Comparison of ENCODE assay signal across 8 cellular contexts in genomic region chr9:62803099-62803498, GRCh38.
DNase-seq lines count a peak whose midpoint lies in the region; ATAC-seq and TF ChIP-seq lines count a peak whose summit lies in the region.
"Not testable (repeated sequence)": the region's sequence is repeated elsewhere in the genome, so short reads cannot be mapped to it uniquely, and the experiment has no call there.

No MANE protein-coding gene starts in this region.

- H3K27ac ChIP-seq in CD4-positive, CD25-positive, alpha-beta regulatory T cell (ENCODE audit: insufficient read depth, low read length, poor library complexity, severe bottlenecking); PC-9: not testable (repeated sequence)

- peaks cover 66% of the 10 kb centered on the region for H3K27me3 Mint-ChIP-seq in CD4-positive, CD25-positive, alpha-beta regulatory T cell
- H3K27me3 Mint-ChIP-seq in activated CD4-positive, alpha-beta memory T cell treated with anti-CD3 and anti-CD28 coated beads, Interleukin-2, amount 10 ng/mL, durations not matched to agents 7 days and 5 days, result peaks cover 58% of the 10 kb centered on the region
- peaks cover 83% of the 10 kb centered on the region for H3K27me3 Mint-ChIP-seq in brain
- H3K27me3 Mint-ChIP-seq in glutamatergic neuron (ENCODE audit: unreplicated experiment), result peaks cover 38% of the 10 kb centered on the region
- H3K27me3 Mint-ChIP-seq in natural killer cell (ENCODE audit: low read depth in 2 of 2), result peaks cover 45 to 57% of the 10 kb centered on the region in 2 donors

- H3K4me1 Mint-ChIP-seq in CD4-positive, CD25-positive, alpha-beta regulatory T cell, result peaks cover 8 to 39% (median 28%) of the 10 kb centered on the region in 4 donors
- H3K4me1 Mint-ChIP-seq in activated CD4-positive, alpha-beta memory T cell treated with anti-CD3 and anti-CD28 coated beads, Interleukin-2, amount 10 ng/mL, durations not matched to agents 7 days and 5 days, result peaks cover 36% of the 10 kb centered on the region
- peaks cover 27% of the 10 kb centered on the region for H3K4me1 Mint-ChIP-seq in brain
- H3K4me1 Mint-ChIP-seq in glutamatergic neuron (ENCODE audit: low read depth, unreplicated experiment), result not testable (repeated sequence)
- H3K4me1 Mint-ChIP-seq in natural killer cell, result peaks cover 32 to 38% of the 10 kb centered on the region in 2 donors

- H3K9me3 ChIP-seq in CD4-positive, CD25-positive, alpha-beta regulatory T cell (ENCODE audit: control insufficient read depth in 2 of 2, low read length in 2 of 2); HAP-1; PC-9 (ENCODE audit: insufficient read depth, low read depth): not testable (repeated sequence)

- H3K4me2 ChIP-seq in PC-9, result peak overlapping the region; percentile 78

- in situ Hi-C loops in HAP-1 (cut with MboI; ENCODE audit: low sequenced_read_pairs), result not testable (repeated sequence)

- not testable (repeated sequence) for H3K36me3 ChIP-seq in CD4-positive, CD25-positive, alpha-beta regulatory T cell (ENCODE audit: control insufficient read depth, insufficient read depth, low read length); HAP-1 (replicated peaks); PC-9 (ENCODE audit: low read depth)

- H4K20me1 ChIP-seq in PC-9 (ENCODE audit: insufficient read depth), result not testable (repeated sequence)

- H3K36me3 Mint-ChIP-seq in CD4-positive, CD25-positive, alpha-beta regulatory T cell; natural killer cell: not testable (repeated sequence)
- peaks cover 15% of the 10 kb centered on the region for H3K36me3 Mint-ChIP-seq in activated CD4-positive, alpha-beta memory T cell treated with anti-CD3 and anti-CD28 coated beads, Interleukin-2, amount 10 ng/mL, durations not matched to agents 7 days and 5 days (ENCODE audit: low read depth)
- H3K36me3 Mint-ChIP-seq in brain, result peaks cover 12% of the 10 kb centered on the region
- peaks cover 19% of the 10 kb centered on the region for H3K36me3 Mint-ChIP-seq in glutamatergic neuron (ENCODE audit: unreplicated experiment)

- not testable (repeated sequence) for ATAC-seq in CD4-positive, CD25-positive, alpha-beta regulatory T cell (ENCODE audit: low read depth in 2 of 2); natural killer cell

- BruUV-seq in PC-9 (replicated peaks; lab: Mats Ljungman, UMichigan), result not testable (repeated sequence)

- not testable (repeated sequence) for TF ChIP-seq CTCF in PC-9 (conservative IDR thresholded peaks at IDR 0.05); brain (conservative IDR thresholded peaks at IDR 0.05); glutamatergic neuron (IDR thresholded peaks at IDR 0.05; ENCODE audit: partially characterized antibody, unreplicated experiment); natural killer cell (IDR thresholded peaks at IDR 0.05)

- not testable (repeated sequence) for DNase-seq in CD4-positive, CD25-positive, alpha-beta regulatory T cell; HAP-1 (ENCODE audit: low spot score in 2 of 2); PC-9; activated CD4-positive, alpha-beta memory T cell treated with anti-CD3 and anti-CD28 coated beads, Interleukin-2, amount 10 ng/mL, durations not matched to agents 7 days and 5 days; glutamatergic neuron; natural killer cell
- peak; percentile 46 for DNase-seq in superior temporal gyrus (ENCODE audit: extremely low spot score)

- intact Hi-C loops in PC-9 (cut with micrococcal nuclease; ENCODE audit: unreplicated experiment); natural killer cell (cut with micrococcal nuclease): not testable (repeated sequence)

- CTCF ChIA-PET in PC-9 (lab: Charles Lee), result not testable (repeated sequence)
- CTCF ChIA-PET in activated CD4-positive, alpha-beta memory T cell treated with anti-CD3 and anti-CD28 coated beads, Interleukin-2, amount 10 ng/mL, durations not matched to agents 7 days and 5 days (lab: Charles Lee), result interaction anchor here (1.2 kb wide), 1 partner anchor 1015 kb away, joined by 6 read pairs; no protein-coding TSS in a partner anchor

- H3K9me2 ChIP-seq in PC-9 (ENCODE audit: insufficient read depth), result not testable (repeated sequence)

- H3K4me3 Mint-ChIP-seq in CD4-positive, CD25-positive, alpha-beta regulatory T cell, result peak overlapping the region; percentile 3 to 73 (median 35)
- H3K4me3 Mint-ChIP-seq in activated CD4-positive, alpha-beta memory T cell treated with anti-CD3 and anti-CD28 coated beads, Interleukin-2, amount 10 ng/mL, durations not matched to agents 7 days and 5 days, result peak overlapping the region; percentile 73
- peak overlapping the region; percentile 3 to 77 (median 56) for H3K4me3 Mint-ChIP-seq in brain
- H3K4me3 Mint-ChIP-seq in glutamatergic neuron (ENCODE audit: unreplicated experiment), result peak overlapping the region; percentile 63
- H3K4me3 Mint-ChIP-seq in natural killer cell, result peak overlapping the region; percentile 65

- POLR2A ChIA-PET in PC-9 (lab: Charles Lee; ENCODE audit: unreplicated experiment), result not testable (repeated sequence)
- POLR2A ChIA-PET in activated CD4-positive, alpha-beta memory T cell treated with anti-CD3 and anti-CD28 coated beads, Interleukin-2, amount 10 ng/mL, durations not matched to agents 7 days and 5 days (lab: Charles Lee), result interaction anchor here (1.4 kb wide), 1 partner anchor 1015 kb away, joined by 3 read pairs; no protein-coding TSS in a partner anchor

- H3K9me3 Mint-ChIP-seq in CD4-positive, CD25-positive, alpha-beta regulatory T cell, result peaks cover 0 to 16% (median 3%) of the 10 kb centered on the region in 7 donors
- H3K9me3 Mint-ChIP-seq in activated CD4-positive, alpha-beta memory T cell treated with anti-CD3 and anti-CD28 coated beads, Interleukin-2, amount 10 ng/mL, durations not matched to agents 7 days and 5 days; natural killer cell: not testable (repeated sequence)
- peaks cover 19 to 45% (median 37%) of the 10 kb centered on the region in 5 experiments for H3K9me3 Mint-ChIP-seq in brain
- peaks cover 22% of the 10 kb centered on the region for H3K9me3 Mint-ChIP-seq in glutamatergic neuron (ENCODE audit: unreplicated experiment)

- H3F3A ChIP-seq in PC-9 (ENCODE audit: insufficient read depth, low read depth), result not testable (repeated sequence)

- peaks cover 19% of the 10 kb centered on the region for H3K27me3 ChIP-seq in CD4-positive, CD25-positive, alpha-beta regulatory T cell (ENCODE audit: control insufficient read depth, insufficient read depth, low read length)
- H3K27me3 ChIP-seq in HAP-1 (ENCODE audit: low read depth); PC-9 (ENCODE audit: insufficient read depth, low read depth): not testable (repeated sequence)

- peaks cover 38% of the 10 kb centered on the region for H3K4me1 ChIP-seq in CD4-positive, CD25-positive, alpha-beta regulatory T cell (ENCODE audit: control insufficient read depth, insufficient read depth, low read length, poor library complexity, severe bottlenecking)
- not testable (repeated sequence) for H3K4me1 ChIP-seq in HAP-1; PC-9 (replicated peaks; ENCODE audit: insufficient read depth)

- H3K27ac Mint-ChIP-seq in CD4-positive, CD25-positive, alpha-beta regulatory T cell; activated CD4-positive, alpha-beta memory T cell treated with anti-CD3 and anti-CD28 coated beads, Interleukin-2, amount 10 ng/mL, durations not matched to agents 7 days and 5 days; brain; glutamatergic neuron (ENCODE audit: unreplicated experiment): not testable (repeated sequence)
- H3K27ac Mint-ChIP-seq in natural killer cell, result peak overlapping the region in 1 of 2 donors; percentile 1

- not testable (repeated sequence) for H3K4me3 ChIP-seq in CD4-positive, CD25-positive, alpha-beta regulatory T cell (ENCODE audit: low read depth, low read length)
- peak overlapping the region; percentile 1 for H3K4me3 ChIP-seq in HAP-1
- peak overlapping the region; percentile 60; the same call in 1 of the 2 replicates for H3K4me3 ChIP-seq in PC-9

- not testable (repeated sequence) for H3K79me2 ChIP-seq in PC-9 (ENCODE audit: low read depth)

- peak overlapping the region; percentile 66; the same call in 1 of the 2 replicates for H2AFZ ChIP-seq in PC-9
